Comparison of ENCODE assay signal across 12 cellular contexts in the genomic region with DNA sequence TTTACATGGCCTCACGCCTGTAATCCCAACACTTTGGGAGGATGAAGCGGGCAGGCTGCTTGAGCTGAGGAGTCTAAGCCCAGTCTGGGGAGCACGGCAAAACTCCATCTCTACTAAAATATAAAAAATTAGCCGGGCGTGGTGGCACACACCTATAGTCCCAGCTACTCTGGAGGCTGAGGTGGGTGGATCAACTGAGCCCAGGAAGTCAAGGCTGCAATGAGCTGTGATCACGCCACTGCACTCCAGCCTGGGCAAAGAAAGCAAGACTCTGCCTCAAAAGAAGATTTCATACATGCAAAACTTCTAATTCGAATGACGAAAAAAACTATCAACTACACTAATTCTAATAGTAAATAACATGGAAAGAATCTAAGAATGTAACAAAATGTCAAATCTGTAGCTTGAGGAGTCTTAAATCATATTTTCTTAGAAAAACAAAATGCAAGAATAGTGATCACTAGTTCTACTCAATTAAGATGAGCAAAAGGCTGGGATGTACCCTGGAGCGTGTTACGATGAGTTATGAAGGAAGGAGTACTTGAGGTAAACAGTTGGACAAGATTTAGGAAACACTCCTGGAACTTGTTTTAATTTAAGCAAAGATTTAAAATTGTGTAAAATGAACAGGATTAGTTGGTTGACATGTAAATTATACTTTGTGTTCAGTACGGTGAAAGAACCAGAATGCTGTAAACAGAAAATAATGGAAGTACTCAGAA. TPM values are rescaled to one million over a fixed set of nuclear protein-coding genes. Genes with fewer than 3 reads are reported as not detected.
DNase-seq lines count a peak whose midpoint lies in the region; ATAC-seq and TF ChIP-seq lines count a peak whose summit lies in the region.
"Had no signal": no experiment of that assay in that cellular context is flagged by ENCODE, and none has a peak within 500 bp of the region (broad histone marks: within the 10 kb centered on the region; RNA-seq: fewer than 3 reads in every experiment).

No MANE protein-coding gene starts in this region.

- intact Hi-C loops in activated CD4-positive, alpha-beta memory T cell treated with anti-CD3 and anti-CD28 coated beads for 36 hours (cut with micrococcal nuclease): loop anchor here (1.0 kb wide), 1 partner anchor 17 kb away; no protein-coding TSS in a partner anchor

- H3K27me3 Mint-ChIP-seq in activated T-cell treated with anti-CD3 and anti-CD28 coated beads, Interleukin-2, amount 50 U/mL, for 72 hours (ENCODE audit: low read depth): no peaks in the 10 kb centered on the region
- H3K27me3 Mint-ChIP-seq in activated CD4-positive, alpha-beta memory T cell treated with anti-CD3 and anti-CD28 coated beads for 36 hours: no peaks in the 10 kb centered on the region
- H3K27me3 Mint-ChIP-seq in stimulated activated memory B cell treated with anti-CD40 and anti-IgM and Interleukin-4, amounts not matched to agents 10 μg/mL and 1 μg/mL and 100 μg/mL, for 72 hours: no peaks in the 10 kb centered on the region

- POLR2A ChIA-PET in activated CD4-positive, alpha-beta memory T cell treated with anti-CD3 and anti-CD28 coated beads for 36 hours (lab: Charles Lee): interaction anchor here (0.9 to 1.7 kb wide), 3 partner anchors 8 to 14 kb away, joined by 3 to 4 read pairs (median 4); no protein-coding TSS in a partner anchor

- no peak for DNase-seq in activated T-cell treated with anti-CD3 and anti-CD28 coated beads, Interleukin-2, amount 50 U/mL, for 72 hours
- DNase-seq in activated T-cell treated with anti-CD3 and anti-CD28 coated beads, Interleukin-2, amount 50 U/mL, for 48 hours: no peak
- no peak for DNase-seq in activated CD4-positive, alpha-beta memory T cell treated with anti-CD3 and anti-CD28 coated beads for 36 hours
- DNase-seq in right atrium auricular region (ENCODE audit: low spot score) (no peak), T-helper 2 cell (no peak), AG08395 (ENCODE audit: low spot score) (no peak)
- DNase-seq in activated CD4-positive, alpha-beta T cell treated with anti-CD3 and anti-CD28 coated beads, Interleukin-2, amount 50 U/mL, for 4 hours: no peak
- DNase-seq: effector CD8-positive, alpha-beta T cell; lower lobe of right lung; NCI-H2171 treated with DMSO at 0.1 percent for 48 hours had no signal

- H3K27me3 ChIP-seq in right atrium auricular region: no peaks in the 10 kb centered on the region
- H3K27me3 ChIP-seq: Peyer's patch had no signal

- no peak for TF ChIP-seq CTCF in right atrium auricular region (IDR thresholded peaks at IDR 0.05)

- peak overlapping the region; percentile 23 to 51 for H3K4me3 Mint-ChIP-seq in activated T-cell treated with anti-CD3 and anti-CD28 coated beads, Interleukin-2, amount 50 U/mL, for 72 hours
- H3K4me3 Mint-ChIP-seq in activated CD4-positive, alpha-beta memory T cell treated with anti-CD3 and anti-CD28 coated beads for 36 hours: no peak overlapping the region
- H3K4me3 Mint-ChIP-seq in stimulated activated memory B cell treated with anti-CD40 and anti-IgM and Interleukin-4, amounts not matched to agents 10 μg/mL and 1 μg/mL and 100 μg/mL, for 72 hours: no peak overlapping the region

- H3K4me1 ChIP-seq in right atrium auricular region: peaks cover 0 to 98% of the 10 kb centered on the region in 2 donors

- H3K27ac Mint-ChIP-seq in activated T-cell treated with anti-CD3 and anti-CD28 coated beads, Interleukin-2, amount 50 U/mL, for 72 hours: peak overlapping the region; percentile 59
- peak overlapping the region; percentile 81 for H3K27ac Mint-ChIP-seq in activated CD4-positive, alpha-beta memory T cell treated with anti-CD3 and anti-CD28 coated beads for 36 hours
- H3K27ac Mint-ChIP-seq in stimulated activated memory B cell treated with anti-CD40 and anti-IgM and Interleukin-4, amounts not matched to agents 10 μg/mL and 1 μg/mL and 100 μg/mL, for 72 hours: peak overlapping the region; percentile 43

- H3K4me1 Mint-ChIP-seq in activated T-cell treated with anti-CD3 and anti-CD28 coated beads, Interleukin-2, amount 50 U/mL, for 72 hours (ENCODE audit: low read depth): peaks cover 86% of the 10 kb centered on the region
- H3K4me1 Mint-ChIP-seq in activated CD4-positive, alpha-beta memory T cell treated with anti-CD3 and anti-CD28 coated beads for 36 hours (ENCODE audit: low read depth): peaks cover 75% of the 10 kb centered on the region
- H3K4me1 Mint-ChIP-seq in stimulated activated memory B cell treated with anti-CD40 and anti-IgM and Interleukin-4, amounts not matched to agents 10 μg/mL and 1 μg/mL and 100 μg/mL, for 72 hours: peaks cover 75% of the 10 kb centered on the region

- peak overlapping the region; percentile 34 to 51 for H3K27ac ChIP-seq in right atrium auricular region
- H3K27ac ChIP-seq: lower lobe of right lung had no signal

- no peaks in the 10 kb centered on the region for H3K36me3 ChIP-seq in right atrium auricular region
- H3K36me3 ChIP-seq: Peyer's patch had no signal

- H3K9me3 Mint-ChIP-seq in activated T-cell treated with anti-CD3 and anti-CD28 coated beads, Interleukin-2, amount 50 U/mL, for 72 hours: no peaks in the 10 kb centered on the region
- H3K9me3 Mint-ChIP-seq in activated CD4-positive, alpha-beta memory T cell treated with anti-CD3 and anti-CD28 coated beads for 36 hours: no peaks in the 10 kb centered on the region
- H3K9me3 Mint-ChIP-seq in stimulated activated memory B cell treated with anti-CD40 and anti-IgM and Interleukin-4, amounts not matched to agents 10 μg/mL and 1 μg/mL and 100 μg/mL, for 72 hours: no peaks in the 10 kb centered on the region

- peaks cover 0 to 14% of the 10 kb centered on the region in 2 donors for H3K36me3 Mint-ChIP-seq in activated T-cell treated with anti-CD3 and anti-CD28 coated beads, Interleukin-2, amount 50 U/mL, for 72 hours (ENCODE audit: insufficient read depth in 2 of 2)
- H3K36me3 Mint-ChIP-seq in activated CD4-positive, alpha-beta memory T cell treated with anti-CD3 and anti-CD28 coated beads for 36 hours: peaks cover 6% of the 10 kb centered on the region
- H3K36me3 Mint-ChIP-seq in stimulated activated memory B cell treated with anti-CD40 and anti-IgM and Interleukin-4, amounts not matched to agents 10 μg/mL and 1 μg/mL and 100 μg/mL, for 72 hours: peaks cover 6% of the 10 kb centered on the region

- no peak for ATAC-seq in activated T-cell treated with anti-CD3 and anti-CD28 coated beads, Interleukin-2, amount 50 U/mL, for 72 hours (replicated peaks in 1 of 2)
- ATAC-seq in stimulated activated memory B cell treated with anti-CD40 and anti-IgM and Interleukin-4, amounts not matched to agents 10 μg/mL and 1 μg/mL and 100 μg/mL, for 72 hours: no peak

- no peaks in the 10 kb centered on the region for H3K9me3 ChIP-seq in right atrium auricular region
- H3K9me3 ChIP-seq: lower lobe of right lung, Peyer's patch had no signal

- H3K4me3 ChIP-seq in right atrium auricular region: no peak overlapping the region
- H3K4me3 ChIP-seq: lower lobe of right lung, Peyer's patch had no signal

- CTCF ChIA-PET in activated CD4-positive, alpha-beta memory T cell treated with anti-CD3 and anti-CD28 coated beads for 36 hours (lab: Charles Lee): interaction anchor here (0.6 to 8.0 kb wide), 6 partner anchors 13 to 270 kb away, joined by 3 to 98 read pairs (median 4); a partner anchor contains a TSS

RNA-seq across cellular contexts. Expression of a gene that starts 20.7 kb away (rescaled TPM):
- 100 to 1,000 TPM; 328 to 339 TPM for total RNA-seq in activated T-cell treated with anti-CD3 and anti-CD28 coated beads, Interleukin-2, amount 50 U/mL, for 72 hours
- 100 to 1,000 TPM; 505 to 509 TPM for total RNA-seq in activated CD4-positive, alpha-beta memory T cell treated with anti-CD3 and anti-CD28 coated beads for 36 hours
- 100 to 1,000 TPM; 655 to 703 TPM for total RNA-seq in right atrium auricular region

Comparison
In these comparisons a context has a peak if more than half of its experiments do, and no peak if none do; other contexts are left out.
1. H3K4me3 Mint-ChIP-seq: peak in activated T-cell treated with anti-CD3 and anti-CD28 coated beads, Interleukin-2, amount 50 U/mL, for 72 hours (2 of 2); none in activated CD4-positive, alpha-beta memory T cell treated with anti-CD3 and anti-CD28 coated beads for 36 hours (single experiment) and stimulated activated memory B cell treated with anti-CD40 and anti-IgM and Interleukin-4, amounts not matched to agents 10 μg/mL and 1 μg/mL and 100 μg/mL, for 72 hours (single experiment).
2. Peak in every context shown above with its lines, with median percentiles within 50 percentile points of each other: H3K27ac Mint-ChIP-seq.